Comparison of ENCODE assay signal across 14 cellular contexts in genomic region chr7:100696123-100696521, GRCh38. TPM values are rescaled to one million over a fixed set of nuclear protein-coding genes. Genes with fewer than 3 reads are reported as not detected.
A peak's percentile ranks its signal among the peaks of the same experiment; 100 is the strongest.
DNase-seq lines count a peak whose midpoint lies in the region; ATAC-seq, FAIRE-seq and TF ChIP-seq lines count a peak whose summit lies in the region.
"Had no signal": no experiment of that assay in that cellular context is flagged by ENCODE, and none has a peak within 500 bp of the region (broad histone marks: within the 10 kb centered on the region; RNA-seq: fewer than 3 reads in every experiment).

No MANE protein-coding gene starts in this region.

- H3K9me3 Mint-ChIP-seq in CD8-positive, alpha-beta memory T cell, result no peaks in the 10 kb centered on the region

- H3K27ac ChIP-seq in CD8-positive, alpha-beta memory T cell (ENCODE audit: low read depth, low read length), result no peak overlapping the region
- no peak overlapping the region for H3K27ac ChIP-seq in OCI-LY3 (ENCODE audit: low read length)
- no peak overlapping the region for H3K27ac ChIP-seq in kidney (ENCODE audit: low read depth in 2 of 2, low read length in 2 of 2)

- H3K4me3 ChIP-seq in CD8-positive, alpha-beta memory T cell (ENCODE audit: low read length), result no peak overlapping the region
- H3K4me3 ChIP-seq in OCI-LY3 (ENCODE audit: low read length) (peak overlapping the region; percentile 70; the same call in 1 of the 2 replicates), kidney (ENCODE audit: low read length in 2 of 2) (no peak overlapping the region)

- H3K36me3 ChIP-seq in CD8-positive, alpha-beta memory T cell (ENCODE audit: insufficient read depth, low read length), result no peaks in the 10 kb centered on the region
- H3K36me3 ChIP-seq in OCI-LY3 (replicated peaks; ENCODE audit: low read depth, low read length), result peaks cover under 1% of the 10 kb centered on the region
- no peaks in the 10 kb centered on the region for H3K36me3 ChIP-seq in kidney (ENCODE audit: control insufficient read depth in 1 of 2, insufficient read depth in 2 of 2, low read length in 2 of 2)

- CTCF ChIA-PET in CD8-positive, alpha-beta memory T cell (lab: Charles Lee), result interaction anchor here (1.3 to 9.0 kb wide), 4 partner anchors 8 to 133 kb away, joined by 3 to 120 read pairs (median 48); partner anchors contain the start of gene POP7

- intact Hi-C loops in kidney (cut with DNase I), result no loop called here

- no peaks in the 10 kb centered on the region for H3K27me3 ChIP-seq in CD8-positive, alpha-beta memory T cell (ENCODE audit: insufficient read depth, low read length, poor library complexity, severe bottlenecking)
- peaks cover 16% of the 10 kb centered on the region for H3K27me3 ChIP-seq in OCI-LY3 (ENCODE audit: low read depth, low read length)

- H3K79me2 ChIP-seq in OCI-LY3 (ENCODE audit: low read length), result peaks cover 27% of the 10 kb centered on the region

- peaks cover 27 to 31% (median 30%) of the 10 kb centered on the region in 3 donors for H3K4me1 Mint-ChIP-seq in CD8-positive, alpha-beta memory T cell

- POLR2A ChIA-PET in CD8-positive, alpha-beta memory T cell (lab: Charles Lee), result interaction anchor here (1.2 kb wide), 1 partner anchor 10 kb away, joined by 4 read pairs; the partner anchor contains the start of gene POP7

- no peak for TF ChIP-seq CTCF in OCI-LY3 (IDR thresholded peaks at IDR 0.05; ENCODE audit: low read depth, low read length)
- TF ChIP-seq CTCF in kidney (IDR thresholded peaks at IDR 0.05; ENCODE audit: borderline replicate concordance, extremely low read depth, insufficient read depth), result no peak

- peaks cover 17% of the 10 kb centered on the region for H4K20me1 ChIP-seq in OCI-LY3 (ENCODE audit: insufficient read depth, low read length)

- peak overlapping the region in 5 of 7 donors; percentile 8 to 89 (median 56) for H3K4me3 Mint-ChIP-seq in CD8-positive, alpha-beta memory T cell

- H3K4me2 ChIP-seq in OCI-LY3 (ENCODE audit: low read length), result peak overlapping the region; percentile 87

- no peak for DNase-seq in CD8-positive, alpha-beta memory T cell
- DNase-seq in kidney, result peak; percentile 16
- DNase-seq in NCI-H2196 (lab: John Stamatoyannopoulos, UW; ENCODE audit: unreplicated experiment), result no peak
- no peak for DNase-seq in islet precursor cell
- DNase-seq: activated CD4-positive, alpha-beta T cell treated with anti-CD3 and anti-CD28 coated beads for 1 hour; activated effector memory CD4-positive, alpha-beta T cell treated with Interleukin-2 at 50 U/mL for 16 hours; left cardiac atrium; OCI-M1 had no signal

- H3K27ac Mint-ChIP-seq in CD8-positive, alpha-beta memory T cell, result peak overlapping the region in 3 of 8 donors; percentile 51 to 92 (median 76)

- H3K27me3 Mint-ChIP-seq in CD8-positive, alpha-beta memory T cell, result peaks cover 6 to 7% of the 10 kb centered on the region in 2 donors

- H3K4me1 ChIP-seq in CD8-positive, alpha-beta memory T cell (ENCODE audit: insufficient read depth, low read length), result peaks cover 23% of the 10 kb centered on the region
- H3K4me1 ChIP-seq in OCI-LY3 (ENCODE audit: low read length) (peaks cover 32% of the 10 kb centered on the region), kidney (ENCODE audit: control insufficient read depth in 1 of 2, insufficient read depth in 1 of 2, low read depth in 1 of 2, low read length in 2 of 2) (peaks cover 13 to 14% of the 10 kb centered on the region in 2 donors)

- FAIRE-seq in kidney (lab: Jason Lieb, UNC), result no peak
- FAIRE-seq: H54 had no signal

- H3K36me3 Mint-ChIP-seq in CD8-positive, alpha-beta memory T cell, result peaks cover 0 to 12% (median 0%) of the 10 kb centered on the region in 3 donors

- ATAC-seq in GM21423 (IDR thresholded peaks at IDR 0.05; ENCODE audit: unreplicated experiment), result no peak
- ATAC-seq: left cardiac atrium, sciatic nerve had no signal

- no peak overlapping the region for H3K9ac ChIP-seq in OCI-LY3 (ENCODE audit: low read length)
- no peak overlapping the region for H3K9ac ChIP-seq in kidney (ENCODE audit: low read length in 2 of 2)

- no peaks in the 10 kb centered on the region for H3K9me3 ChIP-seq in CD8-positive, alpha-beta memory T cell (ENCODE audit: low read length)
- H3K9me3 ChIP-seq in OCI-LY3 (ENCODE audit: insufficient read depth, low read length) (no peaks in the 10 kb centered on the region), kidney (ENCODE audit: control insufficient read depth in 1 of 2, low read length in 2 of 2) (no peaks in the 10 kb centered on the region)

- no peak overlapping the region; the same call in 1 of the 2 replicates for H2AFZ ChIP-seq in OCI-LY3 (ENCODE audit: low read depth, low read length)

RNA-seq across cellular contexts. Expression of gene GIGYF1, which starts 2.1 kb away (rescaled TPM):
- 10 to 100 TPM; 51.4 to 54.7 TPM for total RNA-seq in CD8-positive, alpha-beta memory T cell
- polyA plus RNA-seq in CD8-positive, alpha-beta memory T cell, result 3.2 TPM
- 51.3 TPM for total RNA-seq in kidney
- polyA plus RNA-seq in kidney (ENCODE audit: insufficient read depth, low read depth, low replicate concordance), result 11.6 TPM

RNA-seq across cellular contexts. Expression of gene POP7, which starts 9.8 kb away (rescaled TPM):
- total RNA-seq in CD8-positive, alpha-beta memory T cell, result 10 to 100 TPM; 79.7 to 83.3 TPM
- polyA plus RNA-seq in CD8-positive, alpha-beta memory T cell, result 51.7 TPM
- 25.7 TPM for total RNA-seq in kidney
- polyA plus RNA-seq in kidney (ENCODE audit: insufficient read depth, low read depth, low replicate concordance), result 41.8 TPM

RNA-seq across cellular contexts. Expression of gene GNB2, which starts 22.6 kb away (rescaled TPM):
- 100 to 1,000 TPM; 253 to 262 TPM for total RNA-seq in CD8-positive, alpha-beta memory T cell
- polyA plus RNA-seq in CD8-positive, alpha-beta memory T cell, result 62.9 TPM
- 265 TPM for total RNA-seq in kidney
- 234 TPM for polyA plus RNA-seq in kidney (ENCODE audit: insufficient read depth, low read depth, low replicate concordance)

RNA-seq across cellular contexts. Expression of gene EPO, which starts 24.1 kb away (rescaled TPM):
- total RNA-seq in CD8-positive, alpha-beta memory T cell, result under 1 TPM in 1 of 2 experiments, not detected in 1; 0.22 TPM
- not detected for polyA plus RNA-seq in CD8-positive, alpha-beta memory T cell
- not detected for total RNA-seq in kidney
- not detected for polyA plus RNA-seq in kidney (ENCODE audit: insufficient read depth, low read depth, low replicate concordance)
- total RNA-seq: Daoy, left cardiac atrium, sciatic nerve, subcutaneous adipose tissue had no signal

RNA-seq across cellular contexts. Expression of gene ZAN, which starts 37.3 kb away (rescaled TPM):
- total RNA-seq in CD8-positive, alpha-beta memory T cell, result not detected
- polyA plus RNA-seq in CD8-positive, alpha-beta memory T cell, result not detected
- not detected for total RNA-seq in kidney
- not detected for polyA plus RNA-seq in kidney (ENCODE audit: insufficient read depth, low read depth, low replicate concordance)
- total RNA-seq: Daoy, left cardiac atrium, sciatic nerve, subcutaneous adipose tissue had no signal
